Comparison of ENCODE assay signal across 15 cellular contexts in genomic region chr4:83852085-83852451, GRCh38.
DNase-seq lines count a peak whose midpoint lies in the region; ATAC-seq and TF ChIP-seq lines count a peak whose summit lies in the region.
"Had no signal": no experiment of that assay in that cellular context is flagged by ENCODE, and none has a peak within 500 bp of the region (broad histone marks: within the 10 kb centered on the region; RNA-seq: fewer than 3 reads in every experiment).

No MANE protein-coding gene starts in this region.

- H3K9me3 Mint-ChIP-seq in HFFc6 = no peaks in the 10 kb centered on the region
- H3K9me3 Mint-ChIP-seq: activated naive CD4-positive, alpha-beta T cell treated with anti-CD3 and anti-CD28 coated beads, Interleukin-2, amount 50 U/mL, for 24 hours had no signal

- TF ChIP-seq CTCF in AG04449 (IDR thresholded peaks at IDR 0.05; ENCODE audit: insufficient read depth, low read length, missing control alignments) (no peak), HFFc6 (IDR thresholded peaks at IDR 0.05) (no peak)

- no peaks in the 10 kb centered on the region for H3K27me3 Mint-ChIP-seq in HFFc6 (ENCODE audit: insufficient read depth)
- H3K27me3 Mint-ChIP-seq: activated CD8-positive, alpha-beta memory T cell treated with anti-CD3 and anti-CD28 coated beads, Interleukin-2, amount 10 ng/mL, durations not matched to agents 7 days and 5 days had no signal

- intact Hi-C loops in head of caudate nucleus (cut with DNase I) = no loop called here

- H3K4me3 Mint-ChIP-seq in HFFc6 = peak overlapping the region; percentile 71
- H3K4me3 Mint-ChIP-seq: activated CD8-positive, alpha-beta memory T cell treated with anti-CD3 and anti-CD28 coated beads, Interleukin-2, amount 10 ng/mL, durations not matched to agents 7 days and 5 days; activated naive CD4-positive, alpha-beta T cell treated with anti-CD3 and anti-CD28 coated beads, Interleukin-2, amount 50 U/mL, for 24 hours; B cell; stimulated activated naive B cell treated with anti-CD40 and anti-IgM and Interleukin-4, amounts not matched to agents 10 μg/mL and 1 μg/mL and 100 μg/mL, for 72 hours had no signal

- H3K4me1 Mint-ChIP-seq in HFFc6 (ENCODE audit: low read depth) = peaks cover 75% of the 10 kb centered on the region
- H3K4me1 Mint-ChIP-seq: activated CD8-positive, alpha-beta memory T cell treated with anti-CD3 and anti-CD28 coated beads, Interleukin-2, amount 10 ng/mL, durations not matched to agents 7 days and 5 days; activated naive CD4-positive, alpha-beta T cell treated with anti-CD3 and anti-CD28 coated beads, Interleukin-2, amount 50 U/mL, for 24 hours; B cell; stimulated activated naive B cell treated with anti-CD40 and anti-IgM and Interleukin-4, amounts not matched to agents 10 μg/mL and 1 μg/mL and 100 μg/mL, for 72 hours had no signal

- ATAC-seq in GM19467 (IDR thresholded peaks at IDR 0.05; ENCODE audit: unreplicated experiment) = no peak
- ATAC-seq: activated CD8-positive, alpha-beta memory T cell treated with anti-CD3 and anti-CD28 coated beads, Interleukin-2, amount 10 ng/mL, durations not matched to agents 7 days and 5 days; heart left ventricle; stimulated activated naive B cell treated with anti-CD40 and anti-IgM and Interleukin-4, amounts not matched to agents 10 μg/mL and 1 μg/mL and 100 μg/mL, for 72 hours had no signal

- CTCF ChIA-PET in AG04449 (lab: Yijun Ruan, JAX) = interaction anchor here (0.7 to 1.3 kb wide), 2 partner anchors 21 to 360 kb away, joined by 3 read pairs; no protein-coding TSS in a partner anchor

- DNase-seq in AG04449 (ENCODE audit: low read depth, low spot score) (peak; percentile 36), HFFc6 (peak; percentile 86), amniotic stem cell (lab: John Stamatoyannopoulos, UW) (peak; percentile 42), iris pigment epithelial cell (ENCODE audit: low read depth) (peak; percentile 79), head of caudate nucleus (no peak), foreskin melanocyte (no peak)
- no peak for DNase-seq in stimulated activated CD4-positive, alpha-beta T cell treated with anti-CD3 and anti-CD28 coated beads, Interleukin-2, amount 100 ng/mL, for 24 hours
- DNase-seq: activated CD8-positive, alpha-beta memory T cell treated with anti-CD3 and anti-CD28 coated beads, Interleukin-2, amount 10 ng/mL, durations not matched to agents 7 days and 5 days; heart left ventricle; NCI-H446; occipital lobe; stimulated activated naive B cell treated with anti-CD40 and anti-IgM and Interleukin-4, amounts not matched to agents 10 μg/mL and 1 μg/mL and 100 μg/mL, for 72 hours had no signal

- POLR2A ChIA-PET in AG04449 (lab: Yijun Ruan, JAX) = interaction anchor here (0.8 kb wide), 1 partner anchor 315 kb away, joined by 4 read pairs; no protein-coding TSS in a partner anchor

- H3K4me3 ChIP-seq in AG04449 (ENCODE audit: low read depth, low read length) = no peak overlapping the region
- H3K4me3 ChIP-seq: heart left ventricle had no signal

- H3K27ac Mint-ChIP-seq in HFFc6 = peak overlapping the region; percentile 94
- H3K27ac Mint-ChIP-seq: activated CD8-positive, alpha-beta memory T cell treated with anti-CD3 and anti-CD28 coated beads, Interleukin-2, amount 10 ng/mL, durations not matched to agents 7 days and 5 days; activated naive CD4-positive, alpha-beta T cell treated with anti-CD3 and anti-CD28 coated beads, Interleukin-2, amount 50 U/mL, for 24 hours; B cell; stimulated activated naive B cell treated with anti-CD40 and anti-IgM and Interleukin-4, amounts not matched to agents 10 μg/mL and 1 μg/mL and 100 μg/mL, for 72 hours had no signal

- no peaks in the 10 kb centered on the region for H3K36me3 Mint-ChIP-seq in HFFc6 (ENCODE audit: low read depth)
- H3K36me3 Mint-ChIP-seq: activated CD8-positive, alpha-beta memory T cell treated with anti-CD3 and anti-CD28 coated beads, Interleukin-2, amount 10 ng/mL, durations not matched to agents 7 days and 5 days; activated naive CD4-positive, alpha-beta T cell treated with anti-CD3 and anti-CD28 coated beads, Interleukin-2, amount 50 U/mL, for 24 hours; stimulated activated naive B cell treated with anti-CD40 and anti-IgM and Interleukin-4, amounts not matched to agents 10 μg/mL and 1 μg/mL and 100 μg/mL, for 72 hours had no signal

Comparison
In these comparisons a context has a peak if more than half of its experiments do, and no peak if none do; other contexts are left out.
1. DNase-seq: peak in AG04449 (single experiment), HFFc6 (single experiment), amniotic stem cell (single experiment) and iris pigment epithelial cell (single experiment); none in head of caudate nucleus (0 of 42), stimulated activated CD4-positive, alpha-beta T cell treated with anti-CD3 and anti-CD28 coated beads, Interleukin-2, amount 100 ng/mL, for 24 hours (0 of 2) and foreskin melanocyte (single experiment).